1 cellular context compared by ENCODE assay signal in genomic region chr1:154908937-154909336, GRCh38.
TF ChIP-seq lines count a peak whose summit lies in the region.

No MANE protein-coding gene starts in this region.

TF ChIP-seq in HepG2, 621 proteins besides CTCF, POLR2A, EP300 and RAD21:
- TF ChIP-seq ZNF331 (CRISPR knock-in tag; IDR thresholded peaks at IDR 0.05) (peak; percentile 94), NR2F6 (IDR thresholded peaks at IDR 0.05) (no peak), NR2F6 (CRISPR knock-in tag; IDR thresholded peaks at IDR 0.05) (no peak), ZBTB20 (CRISPR knock-in tag; IDR thresholded peaks at IDR 0.05; ENCODE audit: borderline replicate concordance, low read depth) (no peak)
